ENCODE assay signal across 20 cellular contexts in genomic region chr4:186806679-186807078, GRCh38.
"Had no signal": no experiment of that assay in that cellular context is flagged by ENCODE, and none has a peak within 500 bp of the region (broad histone marks: within the 10 kb centered on the region; RNA-seq: fewer than 3 reads in every experiment).

No MANE protein-coding gene starts in this region.

- H3K9me3 Mint-ChIP-seq: activated naive CD4-positive, alpha-beta T cell treated with anti-CD3 and anti-CD28 coated beads, Interleukin-2, amount 10 ng/mL, durations not matched to agents 7 days and 5 days had no signal

- H3K36me3 Mint-ChIP-seq: activated naive CD4-positive, alpha-beta T cell treated with anti-CD3 and anti-CD28 coated beads, Interleukin-2, amount 10 ng/mL, durations not matched to agents 7 days and 5 days; naive thymus-derived CD4-positive, alpha-beta T cell had no signal

- FAIRE-seq: kidney had no signal

- H3K4me1 ChIP-seq: left lung had no signal

- H3K9me3 ChIP-seq: left lung, mucosa of descending colon, neutrophil, transverse colon had no signal

- H3K4me1 Mint-ChIP-seq: activated naive CD4-positive, alpha-beta T cell treated with anti-CD3 and anti-CD28 coated beads, Interleukin-2, amount 10 ng/mL, durations not matched to agents 7 days and 5 days; naive thymus-derived CD4-positive, alpha-beta T cell had no signal

- H3K27ac Mint-ChIP-seq: activated naive CD4-positive, alpha-beta T cell treated with anti-CD3 and anti-CD28 coated beads, Interleukin-2, amount 10 ng/mL, durations not matched to agents 7 days and 5 days; activated T-cell treated with anti-CD3 and anti-CD28 coated beads, Interleukin-2, amount 50 U/mL, for 24 hours; naive thymus-derived CD4-positive, alpha-beta T cell had no signal

- H3K4me3 Mint-ChIP-seq: activated naive CD4-positive, alpha-beta T cell treated with anti-CD3 and anti-CD28 coated beads, Interleukin-2, amount 10 ng/mL, durations not matched to agents 7 days and 5 days; activated T-cell treated with anti-CD3 and anti-CD28 coated beads, Interleukin-2, amount 50 U/mL, for 24 hours; naive thymus-derived CD4-positive, alpha-beta T cell had no signal

- H3K27me3 Mint-ChIP-seq: activated naive CD4-positive, alpha-beta T cell treated with anti-CD3 and anti-CD28 coated beads, Interleukin-2, amount 10 ng/mL, durations not matched to agents 7 days and 5 days; activated T-cell treated with anti-CD3 and anti-CD28 coated beads, Interleukin-2, amount 50 U/mL, for 24 hours; naive thymus-derived CD4-positive, alpha-beta T cell had no signal

- ATAC-seq: esophagus mucosa; left lung; mucosa of descending colon; naive thymus-derived CD4-positive, alpha-beta T cell had no signal

- H3K36me3 ChIP-seq: left lung, neutrophil, transverse colon had no signal

- H3K27me3 ChIP-seq: left lung, neutrophil, transverse colon had no signal

- H3K27ac ChIP-seq: dorsolateral prefrontal cortex, left lung, neutrophil, transverse colon had no signal

- DNase-seq: activated CD4-positive, alpha-beta T cell treated with anti-CD3 and anti-CD28 coated beads, Interleukin-2, amount 50 U/mL, for 48 hours; activated CD4-positive, CD25-positive, alpha-beta regulatory T cell treated with anti-CD3 and anti-CD28 coated beads, Interleukin-2, amount 50 U/mL, for 72 hours; activated naive CD4-positive, alpha-beta T cell treated with anti-CD3 and anti-CD28 coated beads, Interleukin-2, amount 10 ng/mL, durations not matched to agents 7 days and 5 days; activated T-cell treated with anti-CD3 and anti-CD28 coated beads, Interleukin-2, amount 50 U/mL, for 24 hours; dorsolateral prefrontal cortex; hypothalamus; kidney; left lung; mammary epithelial cell; mucosa of descending colon; naive thymus-derived CD4-positive, alpha-beta T cell; posterior cingulate gyrus; retina; stimulated activated CD4-positive, alpha-beta T cell treated with anti-CD3 and anti-CD28 coated beads, Interleukin-4, amount 100 ng/mL, for 24 hours; stimulated activated naive CD4-positive, alpha-beta T cell treated with Interleukin-2 at 50 U/mL for 16 hours; T-helper 1 cell; T1000; transverse colon had no signal

- H3K4me3 ChIP-seq: dorsolateral prefrontal cortex, left lung, mucosa of descending colon, transverse colon had no signal
